ENCODE assay signal across 8 cellular contexts in genomic region chr18:3481696-3482210, GRCh38. TPM values are rescaled to one million over a fixed set of nuclear protein-coding genes. Genes with fewer than 3 reads are reported as not detected.
A peak's percentile ranks its signal among the peaks of the same experiment; 100 is the strongest.
DNase-seq lines count a peak whose midpoint lies in the region; ATAC-seq, FAIRE-seq and TF ChIP-seq lines count a peak whose summit lies in the region.

No MANE protein-coding gene starts in this region.

- H4K20me1 ChIP-seq in HCT116 (ENCODE audit: insufficient read depth): no peaks in the 10 kb centered on the region

- H2AFZ ChIP-seq in HCT116 (ENCODE audit: low read depth, low read length, poor library complexity, severe bottlenecking): no peak overlapping the region

- CTCF ChIA-PET in HCT116 (lab: Charles Lee): interaction anchor here (0.9 to 1.7 kb wide), 7 partner anchors 9 to 388 kb away, joined by 3 to 7 read pairs (median 4); no protein-coding TSS in a partner anchor

- RAD21 ChIA-PET in HCT116 (lab: Charles Lee; ENCODE audit: low non-redundant PET in 1 of 2, low total read pairs in 2 of 2, uncharacterized antibody in 2 of 2, unreplicated experiment in 2 of 2): no interaction called here

- TF ChIP-seq RAD21 in HCT116 (IDR thresholded peaks at IDR 0.05; ENCODE audit: low read depth): peak; percentile 48

- H3K79me2 ChIP-seq in HCT116 (ENCODE audit: insufficient read depth, low read length): no peaks in the 10 kb centered on the region

- peak overlapping the region; percentile 20; the same call in 1 of the 2 replicates for H3K4me2 ChIP-seq in HCT116 (ENCODE audit: low read length)

- 29 to 46% (median 34%) methylated on average over 5 of the region's 5 CpGs for WGBS in small intestine, 3 donors

- peak in 2 of 3 experiments; percentile 71 to 73; a peak in 4 of 6 replicates for TF ChIP-seq CTCF in HCT116 (IDR thresholded peaks at IDR 0.05 in 2 of 3, conservative IDR thresholded peaks at IDR 0.05 in 1 of 3; ENCODE audit: borderline replicate concordance in 1 of 3, insufficient read depth in 1 of 3, low read depth in 2 of 3, low read length in 2 of 3)

- H3K9me3 ChIP-seq in HCT116 (ENCODE audit: control insufficient read depth in 1 of 2, insufficient read depth in 1 of 2, low read depth in 1 of 2, low read length in 2 of 2) (no peaks in the 10 kb centered on the region), small intestine (ENCODE audit: control insufficient read depth, low read depth) (no peaks in the 10 kb centered on the region)

- H3K9me2 ChIP-seq in HCT116 (ENCODE audit: insufficient read depth): no peaks in the 10 kb centered on the region

- DNase-seq in NCI-H82 (lab: John Stamatoyannopoulos, UW): peak; percentile 79
- no peak for DNase-seq in NCI-H82 treated with DMSO at 0.1 percent for 48 hours (lab: John Stamatoyannopoulos, UW; ENCODE audit: unreplicated experiment)
- DNase-seq in HCT116 (ENCODE audit: low read depth, low spot score): peak; percentile 35
- peak; percentile 64 for DNase-seq in RPMI8226
- peak; percentile 51 to 65 for DNase-seq in erythroblast (lab: John Stamatoyannopoulos, UW)
- DNase-seq in small intestine: peak; percentile 44
- DNase-seq in inferior parietal cortex (ENCODE audit: extremely low spot score): no peak
- no peak for DNase-seq in NCI-H187 (lab: John Stamatoyannopoulos, UW)

- peaks cover 0 to 6% of the 10 kb centered on the region in 2 experiments; a peak in 1 of 4 replicates for H3K4me1 ChIP-seq in HCT116 (ENCODE audit: control insufficient read depth in 1 of 2, insufficient read depth in 2 of 2, low read length in 2 of 2)
- H3K4me1 ChIP-seq in small intestine (ENCODE audit: control insufficient read depth in 2 of 2, insufficient read depth in 1 of 2, low read depth in 1 of 2, low read length in 1 of 2): no peaks in the 10 kb centered on the region

- ATAC-seq in HCT116: peak; percentile 97

- no peak for FAIRE-seq in small intestine (lab: Jason Lieb, UNC)

- POLR2A ChIA-PET in HCT116 (lab: Charles Lee): interaction anchor here (0.7 to 1.1 kb wide), 3 partner anchors 9 to 15 kb away, joined by 4 read pairs; no protein-coding TSS in a partner anchor

- H3K4me3 ChIP-seq in HCT116 (replicated peaks in 1 of 2; ENCODE audit: low read depth in 1 of 2, low read length in 2 of 2): no peak overlapping the region
- no peak overlapping the region for H3K4me3 ChIP-seq in small intestine (ENCODE audit: low read depth in 1 of 2, low read length in 2 of 2)

- no peak overlapping the region for H3K27ac ChIP-seq in HCT116 (ENCODE audit: low read depth, low read length)
- no peak overlapping the region for H3K27ac ChIP-seq in small intestine (ENCODE audit: low read depth in 1 of 2, low read length in 1 of 2)

- BruUV-seq in HCT116 (replicated peaks; lab: Mats Ljungman, UMichigan): no TSS peak

- H3K36me3 ChIP-seq in HCT116 (ENCODE audit: control insufficient read depth in 1 of 2, insufficient read depth in 2 of 2, low read length in 2 of 2): no peaks in the 10 kb centered on the region
- no peaks in the 10 kb centered on the region for H3K36me3 ChIP-seq in small intestine (ENCODE audit: control insufficient read depth in 2 of 2, insufficient read depth in 2 of 2, low read length in 2 of 2)

- intact Hi-C loops in HCT116 (cut with micrococcal nuclease): no loop called here

- no peak for TF ChIP-seq POLR2A in HCT116 (IDR thresholded peaks at IDR 0.05; ENCODE audit: borderline replicate concordance, extremely low read depth, insufficient read depth, insufficient read length)
- TF ChIP-seq POLR2A in erythroblast (IDR thresholded peaks at IDR 0.05; ENCODE audit: low read length): no peak

- H3K9ac ChIP-seq in HCT116 (ENCODE audit: low read length): no peak overlapping the region

- no peaks in the 10 kb centered on the region for H3K27me3 ChIP-seq in HCT116 (ENCODE audit: insufficient read depth, low read length)
- H3K27me3 ChIP-seq in small intestine (ENCODE audit: control insufficient read depth in 2 of 2, insufficient read depth in 2 of 2, low read length in 2 of 2): no peaks in the 10 kb centered on the region

TF ChIP-seq in HCT116, 20 proteins besides CTCF, POLR2A, EP300 and RAD21:
- no peak for TF ChIP-seq JUND (IDR thresholded peaks at IDR 0.05)
- TF ChIP-seq EGR1 (IDR thresholded peaks at IDR 0.05; ENCODE audit: low read depth): no peak
- TF ChIP-seq CBX3 (IDR thresholded peaks at IDR 0.05; ENCODE audit: low read depth): 0 out of 2 replicates have a peak, but pooled peaks have one; percentile 23
- TF ChIP-seq FOSL1 (IDR thresholded peaks at IDR 0.05; ENCODE audit: low read depth): no peak

RNA-seq across cellular contexts. Expression of gene TGIF1, which starts 31.8 kb away (rescaled TPM):
- total RNA-seq in HCT116 (2021; ENCODE audit: unreplicated experiment): 242 TPM
- polyA plus RNA-seq in HCT116 (2012): 199 and 245 TPM in 2 replicates
- 10 to 100 TPM; 20.0 to 47.9 (median 22.6) TPM for polyA plus RNA-seq in small intestine

Comparison
In these comparisons a context has a peak if more than half of its experiments do, and no peak if none do; other contexts are left out.
1. DNase-seq: peak in NCI-H82 (single experiment), HCT116 (single experiment), RPMI8226 (single experiment), erythroblast (2 of 2) and small intestine (single experiment); none in NCI-H82 treated with DMSO at 0.1 percent for 48 hours (single experiment), inferior parietal cortex (single experiment) and NCI-H187 (0 of 2).